In genomic region chr12:26880625-26881024, GRCh38 we compare ENCODE assay signal across 9 cellular contexts.
"Had no signal": no experiment of that assay in that cellular context is flagged by ENCODE, and none has a peak within 500 bp of the region (broad histone marks: within the 10 kb centered on the region; RNA-seq: fewer than 3 reads in every experiment).

No MANE protein-coding gene starts in this region.

- H3K4me2 ChIP-seq: GM23338 had no signal

- DNase-seq: H9, HCEC 1CT, HFFc6, IMR-90, KBM-7 had no signal

- H2AFZ ChIP-seq: GM23338 had no signal

- ATAC-seq: GM23338 had no signal

- FAIRE-seq: H1, H54, HTR-8/SVneo had no signal

- H3K4me3 ChIP-seq: GM23338 had no signal
